In the genomic region with DNA sequence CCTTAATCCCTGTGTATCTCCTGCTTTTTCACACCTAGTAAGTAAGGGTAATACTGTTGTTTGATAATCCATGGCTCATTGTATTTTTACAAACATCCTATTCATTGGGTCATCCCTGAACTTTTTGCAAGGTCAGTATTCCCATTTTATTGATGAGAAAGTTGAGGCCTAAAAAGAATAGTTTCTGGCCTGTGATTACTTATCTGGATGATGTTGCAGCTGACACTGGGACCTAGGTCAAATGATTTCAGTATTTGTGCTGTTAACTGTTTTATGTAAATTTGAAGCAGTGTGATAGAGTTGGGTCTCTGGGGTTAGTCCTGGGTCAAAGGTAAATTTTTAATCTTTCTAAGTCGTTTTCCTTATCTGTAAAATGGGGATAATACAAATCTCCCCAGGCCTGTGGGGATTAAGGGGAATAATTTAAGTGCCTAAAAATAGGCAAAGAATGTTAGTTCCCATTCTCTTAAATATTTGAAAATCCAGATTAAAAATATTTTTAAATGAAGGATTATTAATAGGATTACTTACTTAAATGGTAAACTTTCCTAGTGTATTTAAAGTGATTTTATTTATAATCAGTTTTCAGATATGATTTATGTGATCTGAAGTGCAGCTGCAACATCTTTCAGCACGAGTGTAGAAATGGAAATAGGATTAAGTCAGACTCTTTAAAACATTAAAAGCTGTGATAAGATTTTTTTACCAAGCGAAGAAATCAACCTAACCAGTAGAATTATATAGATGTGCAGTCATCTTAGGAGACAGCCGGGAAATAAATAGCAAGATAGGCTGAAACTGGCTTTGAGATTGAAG, we compare ENCODE assay signal across 9 cellular contexts. TPM values are rescaled to one million over a fixed set of nuclear protein-coding genes. Genes with fewer than 3 reads are reported as not detected.
DNase-seq lines count a peak whose midpoint lies in the region; ATAC-seq, FAIRE-seq and TF ChIP-seq lines count a peak whose summit lies in the region.
"Had no signal": no experiment of that assay in that cellular context is flagged by ENCODE, and none has a peak within 500 bp of the region (broad histone marks: within the 10 kb centered on the region; RNA-seq: fewer than 3 reads in every experiment).

No MANE protein-coding gene starts in this region.

- no peak overlapping the region for H2BK12ac ChIP-seq in mesenchymal stem cell (ENCODE audit: low read length in 2 of 2)

- TF ChIP-seq EP300 in gastroesophageal sphincter (IDR thresholded peaks at IDR 0.05) = no peak

- H3K18ac ChIP-seq in mesenchymal stem cell (ENCODE audit: low read depth in 1 of 2, low read length in 2 of 2) = no peak overlapping the region

- no peak overlapping the region for H2BK120ac ChIP-seq in mesenchymal stem cell (ENCODE audit: low read depth, low read length)

- no peak overlapping the region for H3K27ac Mint-ChIP-seq in CD4-positive, alpha-beta T cell
- H3K27ac Mint-ChIP-seq in activated T-helper 17 cell treated with anti-CD3 and anti-CD28 coated beads, Interleukin-2, amount 50 U/mL, for 72 hours = no peak overlapping the region

- H3K79me1 ChIP-seq in mesenchymal stem cell (replicated peaks; ENCODE audit: low read length, poor library complexity, severe bottlenecking) = peaks cover 4% of the 10 kb centered on the region

- no peak overlapping the region for H2AFZ ChIP-seq in mesenchymal stem cell (ENCODE audit: low read depth, low read length)

- DNase-seq in CD4-positive, alpha-beta T cell = no peak
- DNase-seq in GM19239 (ENCODE audit: insufficient read length, low spot score) (no peak), mesenchymal stem cell (no peak), MG63 (no peak)
- DNase-seq: NCI-H446 treated with DMSO at 0.1 percent for 48 hours had no signal

- no peak overlapping the region for H4K91ac ChIP-seq in mesenchymal stem cell (ENCODE audit: low read length)

- POLR2A ChIA-PET in CD4-positive, alpha-beta T cell (lab: Charles Lee) = no interaction called here

- FAIRE-seq in GM19239 (lab: Jason Lieb, UNC) = peak; percentile 72
- FAIRE-seq: endometrium had no signal

- no peak overlapping the region for H2AK5ac ChIP-seq in mesenchymal stem cell (ENCODE audit: low read length, severe bottlenecking)

- H3K36me3 ChIP-seq in mesenchymal stem cell (ENCODE audit: control insufficient read depth in 1 of 2, insufficient read depth in 2 of 2, low read depth in 1 of 2, low read length in 2 of 2) (no peaks in the 10 kb centered on the region), MG63 (no peaks in the 10 kb centered on the region), gastroesophageal sphincter (no peaks in the 10 kb centered on the region)

- H2BK15ac ChIP-seq in mesenchymal stem cell (ENCODE audit: low read depth, poor library complexity, severe bottlenecking) = no peak overlapping the region

- H3K27me3 Mint-ChIP-seq in CD4-positive, alpha-beta T cell = peaks cover 4% of the 10 kb centered on the region
- no peaks in the 10 kb centered on the region for H3K27me3 Mint-ChIP-seq in activated T-helper 17 cell treated with anti-CD3 and anti-CD28 coated beads, Interleukin-2, amount 50 U/mL, for 72 hours

- TF ChIP-seq CTCF in CD4-positive, alpha-beta T cell (IDR thresholded peaks at IDR 0.05) = no peak
- no peak for TF ChIP-seq CTCF in gastroesophageal sphincter (IDR thresholded peaks at IDR 0.05)

- TF ChIP-seq POLR2A in gastroesophageal sphincter (IDR thresholded peaks at IDR 0.05) = no peak

- no peaks in the 10 kb centered on the region for H3K9me3 Mint-ChIP-seq in CD4-positive, alpha-beta T cell
- no peaks in the 10 kb centered on the region for H3K9me3 Mint-ChIP-seq in activated T-helper 17 cell treated with anti-CD3 and anti-CD28 coated beads, Interleukin-2, amount 50 U/mL, for 72 hours

- H3K4me3 Mint-ChIP-seq in CD4-positive, alpha-beta T cell = peak overlapping the region; percentile 76
- peak overlapping the region; percentile 99 for H3K4me3 Mint-ChIP-seq in activated T-helper 17 cell treated with anti-CD3 and anti-CD28 coated beads, Interleukin-2, amount 50 U/mL, for 72 hours

- H2BK5ac ChIP-seq in mesenchymal stem cell (ENCODE audit: low read depth, low read length, poor library complexity, severe bottlenecking) = no peak overlapping the region

- ATAC-seq in CD4-positive, alpha-beta T cell (ENCODE audit: poor library complexity) = no peak
- no peak for ATAC-seq in activated T-helper 17 cell treated with anti-CD3 and anti-CD28 coated beads, Interleukin-2, amount 50 U/mL, for 72 hours (replicated peaks)
- ATAC-seq in gastroesophageal sphincter (no peak), HG02678 (IDR thresholded peaks at IDR 0.05; ENCODE audit: unreplicated experiment) (no peak)

- no peaks in the 10 kb centered on the region for H3K27me3 ChIP-seq in CD4-positive, alpha-beta T cell (ENCODE audit: control insufficient read depth, insufficient read depth, low read length)
- no peaks in the 10 kb centered on the region for H3K27me3 ChIP-seq in mesenchymal stem cell (ENCODE audit: control insufficient read depth in 1 of 2, insufficient read depth in 1 of 2, low read length in 2 of 2)
- no peaks in the 10 kb centered on the region for H3K27me3 ChIP-seq in MG63
- no peaks in the 10 kb centered on the region for H3K27me3 ChIP-seq in gastroesophageal sphincter

- no peak overlapping the region for H3K4me2 ChIP-seq in mesenchymal stem cell (ENCODE audit: low read length, poor library complexity, severe bottlenecking)

- H3K4me3 ChIP-seq in mesenchymal stem cell (ENCODE audit: insufficient read depth in 1 of 2, low read depth in 1 of 2, low read length in 2 of 2) (no peak overlapping the region), MG63 (no peak overlapping the region), gastroesophageal sphincter (peak overlapping the region in 1 of 2 donors; percentile 12)

- peaks cover 70% of the 10 kb centered on the region for H3K4me1 Mint-ChIP-seq in CD4-positive, alpha-beta T cell (ENCODE audit: low read depth)
- H3K4me1 Mint-ChIP-seq in activated T-helper 17 cell treated with anti-CD3 and anti-CD28 coated beads, Interleukin-2, amount 50 U/mL, for 72 hours = peaks cover 38% of the 10 kb centered on the region

- H3K36me3 Mint-ChIP-seq in CD4-positive, alpha-beta T cell (ENCODE audit: low read depth) = peaks cover 21% of the 10 kb centered on the region
- H3K36me3 Mint-ChIP-seq in activated T-helper 17 cell treated with anti-CD3 and anti-CD28 coated beads, Interleukin-2, amount 50 U/mL, for 72 hours (ENCODE audit: low read depth) = peaks cover 46% of the 10 kb centered on the region

- H3K9ac ChIP-seq in mesenchymal stem cell (ENCODE audit: low read length) = peak overlapping the region; percentile 12

- H3K4me1 ChIP-seq in mesenchymal stem cell (ENCODE audit: control insufficient read depth, insufficient read depth, low read depth, low read length) = peaks cover 8% of the 10 kb centered on the region
- peaks cover 14 to 76% (median 15%) of the 10 kb centered on the region in 3 donors for H3K4me1 ChIP-seq in gastroesophageal sphincter

- H3K23ac ChIP-seq in mesenchymal stem cell (ENCODE audit: low read length in 2 of 2) = no peak overlapping the region

- no peak overlapping the region for H3K14ac ChIP-seq in mesenchymal stem cell (ENCODE audit: low read length in 2 of 2)

- CTCF ChIA-PET in CD4-positive, alpha-beta T cell (lab: Charles Lee) = interaction anchor here (0.6 to 2.9 kb wide), 2 partner anchors 176 to 218 kb away, joined by 3 to 25 read pairs; no protein-coding TSS in a partner anchor

- H3K9me3 ChIP-seq in CD4-positive, alpha-beta T cell (ENCODE audit: control insufficient read depth, low read length) = no peaks in the 10 kb centered on the region
- H3K9me3 ChIP-seq in mesenchymal stem cell (ENCODE audit: control insufficient read depth, low read length) (no peaks in the 10 kb centered on the region), MG63 (no peaks in the 10 kb centered on the region), gastroesophageal sphincter (no peaks in the 10 kb centered on the region)

- no peak overlapping the region for H4K8ac ChIP-seq in mesenchymal stem cell (ENCODE audit: low read length)

- intact Hi-C loops in CD4-positive, alpha-beta T cell (cut with DNase I, micrococcal nuclease) = loop anchor here (1.0 to 10.0 kb wide), 10 partner anchors 38 to 707 kb away; partner anchors contain the start of genes NEK2 (in 2 of the 2), DTL (in 1 of the 2), INTS7 (in 1 of the 2) and PACC1 (in 1 of the 2)

- H3K4ac ChIP-seq in mesenchymal stem cell (ENCODE audit: low read depth in 1 of 2, low read length in 2 of 2) = no peak overlapping the region

- WGBS in mesenchymal stem cell = 80% methylated on average over 2 of the region's 4 CpGs
- 27 to 65% methylated on average over 3 to 4 of the region's 4 CpGs for WGBS in gastroesophageal sphincter (ENCODE audit: low coverage in 1 of 2), 2 donors

- no peak overlapping the region for H3K27ac ChIP-seq in CD4-positive, alpha-beta T cell (ENCODE audit: low read depth, low read length)
- H3K27ac ChIP-seq in mesenchymal stem cell (ENCODE audit: low read length, poor library complexity, severe bottlenecking) (no peak overlapping the region), gastroesophageal sphincter (peak overlapping the region in 2 of 4 donors; percentile 27 to 98)

RNA-seq across cellular contexts. Expression of gene PPP2R5A, which starts 4.3 kb away (rescaled TPM):
- 10 to 100 TPM; 44.3 to 46.2 TPM for total RNA-seq in CD4-positive, alpha-beta T cell
- total RNA-seq in activated T-helper 17 cell treated with anti-CD3 and anti-CD28 coated beads, Interleukin-2, amount 50 U/mL, for 72 hours = 10 to 100 TPM; 33.6 to 34.9 TPM
- polyA plus RNA-seq in mesenchymal stem cell (2013, experiment 1 of 2) = 19.1 TPM
- polyA plus RNA-seq in mesenchymal stem cell (2013, experiment 2 of 2) = 19.9 TPM
- total RNA-seq in MG63 (2014; rRNA removed; shearing (Covaris generic); ENCODE audit: low replicate concordance) = 23.6 and 40.7 TPM in 2 replicates
- 10 to 100 TPM; 43.2 to 88.9 (median 59.5) TPM for total RNA-seq in gastroesophageal sphincter
